In genomic region chr21:38067086-38067739, GRCh38 we compare ENCODE assay signal across 14 cellular contexts.
A peak's percentile ranks its signal among the peaks of the same experiment; 100 is the strongest.
DNase-seq lines count a peak whose midpoint lies in the region; ATAC-seq and TF ChIP-seq lines count a peak whose summit lies in the region.
"Had no signal": no experiment of that assay in that cellular context is flagged by ENCODE, and none has a peak within 500 bp of the region (broad histone marks: within the 10 kb centered on the region; RNA-seq: fewer than 3 reads in every experiment).

No MANE protein-coding gene starts in this region.

- H3K36me3 ChIP-seq in SJCRH30, result no peaks in the 10 kb centered on the region
- H3K36me3 ChIP-seq in psoas muscle (ENCODE audit: insufficient read depth in 1 of 2, low read depth in 1 of 2), result no peaks in the 10 kb centered on the region

- intact Hi-C loops in psoas muscle (cut with DNase I), result loop anchor here in 1 of 2 donors (5.0 kb wide), 1 partner anchor 920 kb away; no protein-coding TSS in a partner anchor

- DNase-seq in AG10803 (ENCODE audit: low read depth) (peak; percentile 34), SJCRH30 (peak; percentile 64 to 80), fibroblast of mammary gland (ENCODE audit: low read depth) (peak; percentile 15), psoas muscle (peak in 1 of 2 donors; percentile 21), SW480 (ENCODE audit: low spot score) (no peak), 8988T (no peak)
- DNase-seq: AML-193, DMS 273 treated with DMSO at 0.1 percent for 48 hours, GOT3, MM.1S, NCI-H1092 treated with DMSO at 0.1 percent for 48 hours, NCI-H1694 had no signal

- TF ChIP-seq CTCF in AG10803 (conservative IDR thresholded peaks at IDR 0.05; ENCODE audit: low read length) (no peak), fibroblast of mammary gland (conservative IDR thresholded peaks at IDR 0.05; ENCODE audit: control insufficient read depth, insufficient read depth, low read depth, low read length) (no peak), psoas muscle (IDR thresholded peaks at IDR 0.05) (no peak)

- peak; percentile 94 to 98 (median 97) for ATAC-seq in psoas muscle
- no peak for ATAC-seq in HG03432 (IDR thresholded peaks at IDR 0.05; ENCODE audit: unreplicated experiment)
- ATAC-seq: A549 had no signal

- H3K4me3 ChIP-seq in AG10803 (ENCODE audit: low read length) (no peak overlapping the region), SJCRH30 (no peak overlapping the region), fibroblast of mammary gland (ENCODE audit: control insufficient read depth, low read depth, low read length) (no peak overlapping the region), psoas muscle (no peak overlapping the region)
- H3K4me3 ChIP-seq: A549 had no signal

- H3K27me3 ChIP-seq in SJCRH30 (no peaks in the 10 kb centered on the region), psoas muscle (ENCODE audit: insufficient read depth in 3 of 3, low read length in 2 of 3) (no peaks in the 10 kb centered on the region)

- no peaks in the 10 kb centered on the region for H3K9me3 ChIP-seq in SJCRH30 (replicated peaks)
- H3K9me3 ChIP-seq in psoas muscle, result no peaks in the 10 kb centered on the region
- H3K9me3 ChIP-seq: A549 had no signal

- H3K27ac ChIP-seq in SJCRH30 (no peak overlapping the region), psoas muscle (peak overlapping the region; percentile 50)
- H3K27ac ChIP-seq: A549 had no signal

- WGBS in psoas muscle, 3 donors, result 19 to 37% (median 27%) methylated on average over 3 of the region's 3 CpGs

- H3K4me1 ChIP-seq in SJCRH30, result peaks cover 4% of the 10 kb centered on the region; the same call in 1 of the 2 replicates
- no peaks in the 10 kb centered on the region for H3K4me1 ChIP-seq in psoas muscle
- H3K4me1 ChIP-seq: A549 had no signal

Comparison
In these comparisons a context has a peak if more than half of its experiments do, and no peak if none do; other contexts are left out.
1. DNase-seq: peak in AG10803 (single experiment), SJCRH30 (2 of 2) and fibroblast of mammary gland (single experiment); none in SW480 (single experiment) and 8988T (single experiment).